In genomic region chr2:222656544-222657446, GRCh38 we compare ENCODE assay signal across 8 cellular contexts. TPM values are rescaled to one million over a fixed set of nuclear protein-coding genes. Genes with fewer than 3 reads are reported as not detected.
DNase-seq lines count a peak whose midpoint lies in the region; ATAC-seq, FAIRE-seq and TF ChIP-seq lines count a peak whose summit lies in the region.

No MANE protein-coding gene starts in this region.

- peak; percentile 16 for ATAC-seq in CD4-positive, alpha-beta T cell (ENCODE audit: poor library complexity)
- ATAC-seq in GM21367 (IDR thresholded peaks at IDR 0.05; ENCODE audit: unreplicated experiment) (peak; percentile 6), HG03571 (IDR thresholded peaks at IDR 0.05; ENCODE audit: unreplicated experiment) (peak; percentile 17), left colon (peak; percentile 1)

- peak overlapping the region; percentile 98 for H2AFZ ChIP-seq in astrocyte (ENCODE audit: low read depth, low read length)

- WGBS in tibial nerve, 2 donors: 19 to 24% methylated on average over 11 of the region's 11 CpGs

- H3K4me1 Mint-ChIP-seq in CD4-positive, alpha-beta T cell (ENCODE audit: low read depth): peaks cover 49% of the 10 kb centered on the region
- H3K4me1 Mint-ChIP-seq in astrocyte (ENCODE audit: low read depth, unreplicated experiment): peaks cover 2% of the 10 kb centered on the region

- H3K4me3 ChIP-seq in astrocyte (ENCODE audit: insufficient read depth, low read depth, low read length): peak overlapping the region; percentile 99
- H3K4me3 ChIP-seq in tibial nerve: peak overlapping the region; percentile 71 to 96 (median 78)

- no peaks in the 10 kb centered on the region for H3K9me3 ChIP-seq in CD4-positive, alpha-beta T cell (ENCODE audit: control insufficient read depth, low read length)
- H3K9me3 ChIP-seq in astrocyte (ENCODE audit: insufficient read depth, low read depth, low read length) (no peaks in the 10 kb centered on the region), tibial nerve (no peaks in the 10 kb centered on the region)

- peaks cover 16% of the 10 kb centered on the region for H3K36me3 Mint-ChIP-seq in CD4-positive, alpha-beta T cell (ENCODE audit: low read depth)
- no peaks in the 10 kb centered on the region for H3K36me3 Mint-ChIP-seq in astrocyte (ENCODE audit: low read depth, unreplicated experiment)

- H3K27me3 Mint-ChIP-seq in CD4-positive, alpha-beta T cell: no peaks in the 10 kb centered on the region
- H3K27me3 Mint-ChIP-seq in astrocyte (ENCODE audit: low read depth, unreplicated experiment): no peaks in the 10 kb centered on the region

- H3K79me2 ChIP-seq in astrocyte (ENCODE audit: insufficient read depth, low read length): peaks cover 47% of the 10 kb centered on the region

- intact Hi-C loops in CD4-positive, alpha-beta T cell (cut with DNase I, micrococcal nuclease): loop anchor here in 1 of 2 experiments (5.0 kb wide), 1 partner anchor 1301 kb away; the partner anchor contains the start of gene MRPL44
- intact Hi-C loops in left colon (cut with DNase I, micrococcal nuclease): no loop called here

- H3K36me3 ChIP-seq in astrocyte (ENCODE audit: insufficient read depth, low read length) (no peaks in the 10 kb centered on the region), tibial nerve (no peaks in the 10 kb centered on the region)

- peak overlapping the region; percentile 98 for H3K9ac ChIP-seq in astrocyte (ENCODE audit: low read length)

- peak overlapping the region; percentile 97 for H3K4me2 ChIP-seq in astrocyte (ENCODE audit: low read length)

- H3K4me3 Mint-ChIP-seq in CD4-positive, alpha-beta T cell: peak overlapping the region; percentile 96
- H3K4me3 Mint-ChIP-seq in astrocyte (ENCODE audit: unreplicated experiment): peak overlapping the region; percentile 99

- H3K27ac ChIP-seq in CD4-positive, alpha-beta T cell (ENCODE audit: low read depth, low read length): no peak overlapping the region
- peak overlapping the region; percentile 100 for H3K27ac ChIP-seq in astrocyte (ENCODE audit: low read depth, low read length)
- peak overlapping the region in 3 of 4 donors; percentile 86 to 93 (median 92) for H3K27ac ChIP-seq in tibial nerve

- H3K27ac Mint-ChIP-seq in CD4-positive, alpha-beta T cell: peak overlapping the region; percentile 99
- peak overlapping the region; percentile 99 for H3K27ac Mint-ChIP-seq in astrocyte (ENCODE audit: unreplicated experiment)

- DNase-seq in CD4-positive, alpha-beta T cell: no peak
- DNase-seq in astrocyte (ENCODE audit: low read depth) (no peak), left colon (peak in 1 of 2 donors; percentile 14), tibial nerve (ENCODE audit: low spot score in 2 of 2) (no peak), UCSD-AML1 (lab: John Stamatoyannopoulos, UW; ENCODE audit: unreplicated experiment) (no peak)
- no peak for DNase-seq in stimulated activated naive CD4-positive, alpha-beta T cell (lab: John Stamatoyannopoulos, UW)

- no peak for FAIRE-seq in astrocyte (lab: Jason Lieb, UNC)

- TF ChIP-seq POLR2A in tibial nerve (IDR thresholded peaks at IDR 0.05): no peak

- H3K4me1 ChIP-seq in astrocyte (ENCODE audit: insufficient read depth, low read length): peaks cover 5% of the 10 kb centered on the region
- peaks cover 0 to 35% (median 25%) of the 10 kb centered on the region in 4 donors for H3K4me1 ChIP-seq in tibial nerve

- H3K9me3 Mint-ChIP-seq in CD4-positive, alpha-beta T cell: no peaks in the 10 kb centered on the region
- H3K9me3 Mint-ChIP-seq in astrocyte (ENCODE audit: unreplicated experiment): no peaks in the 10 kb centered on the region

- peaks cover 13% of the 10 kb centered on the region for H4K20me1 ChIP-seq in astrocyte (ENCODE audit: insufficient read depth, low read length)

- no peak for TF ChIP-seq CTCF in CD4-positive, alpha-beta T cell (IDR thresholded peaks at IDR 0.05)
- TF ChIP-seq CTCF in astrocyte (IDR thresholded peaks at IDR 0.05; ENCODE audit: insufficient read depth, low read depth, low read length) (no peak), tibial nerve (IDR thresholded peaks at IDR 0.05) (no peak)

- no peak for TF ChIP-seq EP300 in tibial nerve (IDR thresholded peaks at IDR 0.05)

- POLR2A ChIA-PET in CD4-positive, alpha-beta T cell (lab: Charles Lee): no interaction called here

- CTCF ChIA-PET in CD4-positive, alpha-beta T cell (lab: Charles Lee): no interaction called here

- H3K27me3 ChIP-seq in CD4-positive, alpha-beta T cell (ENCODE audit: control insufficient read depth, insufficient read depth, low read length): no peaks in the 10 kb centered on the region
- no peaks in the 10 kb centered on the region for H3K27me3 ChIP-seq in astrocyte (ENCODE audit: insufficient read depth, low read length)
- no peaks in the 10 kb centered on the region for H3K27me3 ChIP-seq in tibial nerve

RNA-seq across cellular contexts. Expression of gene FARSB, which starts 0.9 kb away (rescaled TPM):
- total RNA-seq in CD4-positive, alpha-beta T cell: 1 to 10 TPM; 7.8 to 8.7 TPM
- total RNA-seq in astrocyte: 21.9 and 23.1 TPM in 2 replicates
- total RNA-seq in left colon: 10 to 100 TPM; 19.2 to 27.3 TPM
- total RNA-seq in tibial nerve: 10 to 100 TPM; 12.3 to 16.8 (median 13.9) TPM

RNA-seq across cellular contexts. Expression of gene MOGAT1, which starts 14.7 kb away (rescaled TPM):
- total RNA-seq in CD4-positive, alpha-beta T cell: not detected
- total RNA-seq in astrocyte (not detected in 2 replicates), left colon (under 1 TPM in 1 of 2 donors, not detected in 1; 0.25 TPM), tibial nerve (not detected)
